Comparison of ENCODE assay signal across 12 cellular contexts in the genomic region with DNA sequence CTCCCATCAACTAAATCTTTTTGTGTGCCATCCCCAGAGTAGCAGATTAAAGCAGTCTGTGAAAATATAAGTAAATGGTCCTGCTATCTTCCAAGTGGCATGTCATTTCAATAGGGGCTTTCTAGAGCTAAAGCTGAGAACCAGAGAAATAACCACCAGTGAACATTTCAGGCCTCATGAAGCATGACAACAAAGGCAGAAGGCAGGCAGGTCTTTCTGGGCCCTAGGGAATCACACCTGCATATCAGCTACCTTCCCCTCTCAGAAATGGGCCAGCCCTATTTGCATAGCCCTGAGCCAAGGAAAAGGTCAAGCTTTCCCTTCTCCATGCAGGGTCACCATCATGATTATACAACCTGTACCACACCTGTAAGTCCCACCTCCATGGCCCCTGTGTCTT.
DNase-seq lines count a peak whose midpoint lies in the region; ATAC-seq and TF ChIP-seq lines count a peak whose summit lies in the region.
"Had no signal": no experiment of that assay in that cellular context is flagged by ENCODE, and none has a peak within 500 bp of the region (broad histone marks: within the 10 kb centered on the region; RNA-seq: fewer than 3 reads in every experiment).

No MANE protein-coding gene starts in this region.

- no peaks in the 10 kb centered on the region for H3K4me1 ChIP-seq in smooth muscle cell (ENCODE audit: low read depth)
- H3K4me1 ChIP-seq: SJSA1 had no signal

- no peaks in the 10 kb centered on the region for H3K79me2 ChIP-seq in smooth muscle cell (ENCODE audit: low read depth)

- intact Hi-C loops in CD14-positive monocyte (cut with micrococcal nuclease), result no loop called here

- TF ChIP-seq CTCF in smooth muscle cell (IDR thresholded peaks at IDR 0.05; ENCODE audit: borderline replicate concordance, insufficient read depth, poor library complexity, severe bottlenecking), result no peak
- no peak for TF ChIP-seq CTCF in CD14-positive monocyte (IDR thresholded peaks at IDR 0.05)

- no peaks in the 10 kb centered on the region for H3K36me3 ChIP-seq in smooth muscle cell (ENCODE audit: low read depth)
- H3K36me3 ChIP-seq: SJSA1 had no signal

- H3K27me3 Mint-ChIP-seq in memory B cell (no peaks in the 10 kb centered on the region), CD14-positive monocyte (ENCODE audit: low read depth in 3 of 3) (peaks cover 0 to 2% (median 1%) of the 10 kb centered on the region in 3 donors)

- no peak overlapping the region for H3K9ac ChIP-seq in smooth muscle cell (ENCODE audit: low read depth)

- H3K36me3 Mint-ChIP-seq in memory B cell (peaks cover 1% of the 10 kb centered on the region), CD14-positive monocyte (no peaks in the 10 kb centered on the region)

- TF ChIP-seq POLR2A in GM18505 (IDR thresholded peaks at IDR 0.05; ENCODE audit: borderline replicate concordance, extremely low read depth, insufficient read depth, insufficient read length), result no peak

- H3K9me3 Mint-ChIP-seq in memory B cell, result no peaks in the 10 kb centered on the region
- peaks cover 0 to 3% (median 0%) of the 10 kb centered on the region in 7 donors for H3K9me3 Mint-ChIP-seq in CD14-positive monocyte
- H3K9me3 Mint-ChIP-seq: activated T-helper 2 cell treated with anti-CD3 and anti-CD28 coated beads, Interferon-gamma antibody, Interleukin-2, Interleukin-4, amounts not matched to agents 10 μg/mL and 5 μg/mL and 100 μg/mL, durations not matched to agents 14 hours and 24 hours and 36 hours had no signal

- no peak overlapping the region for H3K4me3 ChIP-seq in smooth muscle cell
- H3K4me3 ChIP-seq: SJSA1 had no signal

- H3K4me1 Mint-ChIP-seq in memory B cell (peaks cover 34% of the 10 kb centered on the region), CD14-positive monocyte (no peaks in the 10 kb centered on the region)

- DNase-seq in memory B cell (ENCODE audit: low spot score in 2 of 2), result peak in 1 of 2 donors; percentile 28
- DNase-seq in smooth muscle cell (lab: John Stamatoyannopoulos, UW; ENCODE audit: unreplicated experiment), result no peak
- no peak for DNase-seq in CD14-positive monocyte (ENCODE audit: low spot score)
- no peak for DNase-seq in C1 segment of cervical spinal cord (lab: John Stamatoyannopoulos, UW)
- no peak for DNase-seq in OCI-M1 (lab: John Stamatoyannopoulos, UW)
- DNase-seq: activated CD4-positive, CD25-positive, alpha-beta regulatory T cell had no signal

- H3K4me2 ChIP-seq in smooth muscle cell, result no peak overlapping the region

- peak; percentile 80 for ATAC-seq in GM18505 (IDR thresholded peaks at IDR 0.05; ENCODE audit: unreplicated experiment)
- ATAC-seq in GM21515 (IDR thresholded peaks at IDR 0.05; ENCODE audit: unreplicated experiment), result peak; percentile 65
- peak; percentile 67 for ATAC-seq in HG03095 (IDR thresholded peaks at IDR 0.05; ENCODE audit: unreplicated experiment)
- ATAC-seq in memory B cell (ENCODE audit: low read depth), result peak; percentile 99

- H3K27ac Mint-ChIP-seq in memory B cell (peak overlapping the region; percentile 92), CD14-positive monocyte (no peak overlapping the region)
- H3K27ac Mint-ChIP-seq: activated T-helper 2 cell treated with anti-CD3 and anti-CD28 coated beads, Interferon-gamma antibody, Interleukin-2, Interleukin-4, amounts not matched to agents 10 μg/mL and 5 μg/mL and 100 μg/mL, durations not matched to agents 14 hours and 24 hours and 36 hours had no signal

- H3K4me3 Mint-ChIP-seq in memory B cell, result peak overlapping the region; percentile 71
- no peak overlapping the region for H3K4me3 Mint-ChIP-seq in CD14-positive monocyte

- no peaks in the 10 kb centered on the region for H3K9me3 ChIP-seq in smooth muscle cell (replicated peaks; ENCODE audit: low read depth)
- H3K9me3 ChIP-seq: SJSA1 had no signal

- no peaks in the 10 kb centered on the region for H3K27me3 ChIP-seq in smooth muscle cell (ENCODE audit: low read depth)
- H3K27me3 ChIP-seq: SJSA1 had no signal

- no peak overlapping the region for H2AFZ ChIP-seq in smooth muscle cell (ENCODE audit: low read depth)

- H4K20me1 ChIP-seq in smooth muscle cell (ENCODE audit: low read depth), result no peaks in the 10 kb centered on the region

- no peaks in the 10 kb centered on the region for H3F3A ChIP-seq in smooth muscle cell (ENCODE audit: low read depth)

- H3K27ac ChIP-seq in smooth muscle cell (ENCODE audit: low read depth), result no peak overlapping the region
- H3K27ac ChIP-seq: C4-2B, SJSA1 had no signal
